ENCODE assay signal across 29 cellular contexts in the genomic region with DNA sequence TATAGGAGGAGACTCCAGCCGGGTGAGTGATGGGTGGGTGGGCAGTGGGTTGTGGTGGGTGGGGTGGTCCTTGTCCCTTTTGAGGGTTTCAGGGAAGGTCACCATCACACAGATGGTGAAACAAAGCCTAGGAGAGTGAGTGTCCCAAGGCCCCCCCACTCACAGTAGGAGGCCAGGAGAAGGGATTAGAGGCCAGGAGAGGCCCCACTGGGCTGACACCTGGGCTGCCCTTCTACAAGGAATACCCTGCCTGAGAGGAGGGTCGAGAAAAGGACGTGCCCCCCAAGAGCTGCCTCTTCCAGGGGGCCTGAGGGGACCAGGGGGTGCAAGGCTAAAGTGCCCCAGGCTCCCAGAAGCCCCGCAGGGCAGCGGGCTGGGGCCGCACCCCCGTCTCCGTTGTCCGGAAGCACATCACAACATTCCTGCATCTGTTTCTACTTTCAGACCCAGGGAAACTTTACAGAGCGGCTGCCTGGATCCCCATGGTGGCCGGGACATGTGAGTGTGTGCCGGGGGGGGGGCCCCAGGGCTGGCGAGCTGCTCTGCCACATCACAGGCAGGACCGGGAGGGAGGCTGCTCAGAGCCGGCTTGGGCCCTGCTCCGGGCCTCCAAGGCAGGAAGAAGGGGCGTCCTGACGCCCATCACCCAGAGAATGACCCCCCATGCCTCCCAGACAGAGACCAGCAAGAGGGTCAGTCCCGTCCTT.
A peak's percentile ranks its signal among the peaks of the same experiment; 100 is the strongest.
DNase-seq lines count a peak whose midpoint lies in the region; ATAC-seq and TF ChIP-seq lines count a peak whose summit lies in the region.
"Had no signal": no experiment of that assay in that cellular context is flagged by ENCODE, and none has a peak within 500 bp of the region (broad histone marks: within the 10 kb centered on the region; RNA-seq: fewer than 3 reads in every experiment).

No MANE protein-coding gene starts in this region.

- 75% methylated on average over 19 of the region's 19 CpGs for WGBS in mesenchymal stem cell

- in situ Hi-C loops in astrocyte of the spinal cord (cut with HindIII; ENCODE audit: low sequenced_read_pairs) = no loop called here

- H2AFZ ChIP-seq in mesenchymal stem cell (ENCODE audit: low read depth, low read length) = no peak overlapping the region
- H2AFZ ChIP-seq: PC-9 had no signal

- no peak overlapping the region for H3K27ac Mint-ChIP-seq in stimulated activated effector memory CD8-positive, alpha-beta T cell treated with anti-CD3 and anti-CD28 coated beads, Interleukin-12 subunit alpha, Interleukin-12 subunit beta, amount 100 ng/mL, for 72 hours
- H3K27ac Mint-ChIP-seq: activated B cell treated with CpG ODN at 0.5 μM for 24 hours; activated naive CD4-positive, alpha-beta T cell treated with anti-CD3 and anti-CD28 coated beads for 36 hours; CD14-positive monocyte; IgD-negative memory B cell; memory B cell had no signal

- H4K91ac ChIP-seq in mesenchymal stem cell (ENCODE audit: low read length) = no peak overlapping the region

- H3K9ac ChIP-seq in mesenchymal stem cell (ENCODE audit: low read length) = peak overlapping the region; percentile 86

- no peak overlapping the region for H2BK120ac ChIP-seq in mesenchymal stem cell (ENCODE audit: low read depth, low read length)

- no peak overlapping the region for H3K4me2 ChIP-seq in mesenchymal stem cell (ENCODE audit: low read length, poor library complexity, severe bottlenecking)
- H3K4me2 ChIP-seq: PC-9 had no signal

- H2BK12ac ChIP-seq in mesenchymal stem cell (ENCODE audit: low read length in 2 of 2) = no peak overlapping the region

- H3K36me3 ChIP-seq in mesenchymal stem cell (ENCODE audit: control insufficient read depth in 1 of 2, insufficient read depth in 2 of 2, low read depth in 1 of 2, low read length in 2 of 2) = peaks cover 0 to 11% of the 10 kb centered on the region in 2 experiments
- H3K36me3 ChIP-seq: prostate gland, stomach had no signal

- peaks cover 8% of the 10 kb centered on the region for H3K4me1 ChIP-seq in mesenchymal stem cell (ENCODE audit: control insufficient read depth, insufficient read depth, low read depth, low read length)
- H3K4me1 ChIP-seq: prostate gland had no signal

- no peak overlapping the region for H3K14ac ChIP-seq in mesenchymal stem cell (ENCODE audit: low read length in 2 of 2)

- H3K9me3 Mint-ChIP-seq in stimulated activated effector memory CD8-positive, alpha-beta T cell treated with anti-CD3 and anti-CD28 coated beads, Interleukin-12 subunit alpha, Interleukin-12 subunit beta, amount 100 ng/mL, for 72 hours = no peaks in the 10 kb centered on the region
- H3K9me3 Mint-ChIP-seq: activated B cell treated with CpG ODN at 0.5 μM for 24 hours; activated naive CD4-positive, alpha-beta T cell treated with anti-CD3 and anti-CD28 coated beads for 36 hours; IgD-negative memory B cell; memory B cell had no signal

- H3K4me3 ChIP-seq in astrocyte of the spinal cord (ENCODE audit: low read depth, low read length) (no peak overlapping the region), mesenchymal stem cell (ENCODE audit: insufficient read depth in 1 of 2, low read depth in 1 of 2, low read length in 2 of 2) (peak overlapping the region in 1 of 2 experiments; percentile 24)
- H3K4me3 ChIP-seq: PC-9, prostate gland, stomach, tibial artery had no signal

- H3K27ac ChIP-seq in mesenchymal stem cell (ENCODE audit: low read length, poor library complexity, severe bottlenecking) = no peak overlapping the region
- H3K27ac ChIP-seq: PC-9, prostate gland, stomach, tibial artery had no signal

- H4K8ac ChIP-seq in mesenchymal stem cell (ENCODE audit: low read length) = no peak overlapping the region

- intact Hi-C loops in Right ventricle myocardium inferior (cut with DNase I) = no loop called here

- no peak for TF ChIP-seq CTCF in astrocyte of the spinal cord (IDR thresholded peaks at IDR 0.05; ENCODE audit: low read depth, low read length)

- H3K4me1 Mint-ChIP-seq in stimulated activated effector memory CD8-positive, alpha-beta T cell treated with anti-CD3 and anti-CD28 coated beads, Interleukin-12 subunit alpha, Interleukin-12 subunit beta, amount 100 ng/mL, for 72 hours = no peaks in the 10 kb centered on the region
- H3K4me1 Mint-ChIP-seq: activated B cell treated with CpG ODN at 0.5 μM for 24 hours, CD14-positive monocyte, IgD-negative memory B cell had no signal

- H3K4ac ChIP-seq in mesenchymal stem cell (ENCODE audit: low read depth in 1 of 2, low read length in 2 of 2) = no peak overlapping the region

- no peaks in the 10 kb centered on the region for H3K36me3 Mint-ChIP-seq in stimulated activated effector memory CD8-positive, alpha-beta T cell treated with anti-CD3 and anti-CD28 coated beads, Interleukin-12 subunit alpha, Interleukin-12 subunit beta, amount 100 ng/mL, for 72 hours
- H3K36me3 Mint-ChIP-seq: CD14-positive monocyte, IgD-negative memory B cell had no signal

- ATAC-seq in Right ventricle myocardium inferior = no peak
- ATAC-seq in stimulated activated effector memory CD8-positive, alpha-beta T cell treated with anti-CD3 and anti-CD28 coated beads, Interleukin-12 subunit alpha, Interleukin-12 subunit beta, amount 100 ng/mL, for 72 hours = no peak
- ATAC-seq: left lobe of liver had no signal

- H3K23ac ChIP-seq in mesenchymal stem cell (ENCODE audit: low read length in 2 of 2) = no peak overlapping the region

- no peaks in the 10 kb centered on the region for H3K79me1 ChIP-seq in mesenchymal stem cell (replicated peaks; ENCODE audit: low read length, poor library complexity, severe bottlenecking)

- H3K9me3 ChIP-seq in mesenchymal stem cell (ENCODE audit: control insufficient read depth, low read length) = no peaks in the 10 kb centered on the region
- H3K9me3 ChIP-seq: prostate gland, stomach, tibial artery had no signal

- peaks cover 0 to 47% of the 10 kb centered on the region in 2 experiments for H3K27me3 ChIP-seq in mesenchymal stem cell (ENCODE audit: control insufficient read depth in 1 of 2, insufficient read depth in 1 of 2, low read length in 2 of 2)
- H3K27me3 ChIP-seq: stomach, tibial artery had no signal

- H2AK5ac ChIP-seq in mesenchymal stem cell (ENCODE audit: low read length, severe bottlenecking) = no peak overlapping the region

- no peak overlapping the region for H2BK15ac ChIP-seq in mesenchymal stem cell (ENCODE audit: low read depth, poor library complexity, severe bottlenecking)

- H3K18ac ChIP-seq in mesenchymal stem cell (ENCODE audit: low read depth in 1 of 2, low read length in 2 of 2) = no peak overlapping the region

- no peak overlapping the region for H2BK5ac ChIP-seq in mesenchymal stem cell (ENCODE audit: low read depth, low read length, poor library complexity, severe bottlenecking)

- no peak overlapping the region for H3K4me3 Mint-ChIP-seq in stimulated activated effector memory CD8-positive, alpha-beta T cell treated with anti-CD3 and anti-CD28 coated beads, Interleukin-12 subunit alpha, Interleukin-12 subunit beta, amount 100 ng/mL, for 72 hours
- H3K4me3 Mint-ChIP-seq: activated B cell treated with CpG ODN at 0.5 μM for 24 hours; activated naive CD4-positive, alpha-beta T cell treated with anti-CD3 and anti-CD28 coated beads for 36 hours; CD14-positive monocyte; IgD-negative memory B cell; memory B cell had no signal

- DNase-seq in AG08396 (ENCODE audit: low spot score) (peak; percentile 63), GM04504 (ENCODE audit: low read depth) (peak; percentile 83), astrocyte of the spinal cord (ENCODE audit: low read depth, low spot score) (peak; percentile 53), mesenchymal stem cell (no peak), Right ventricle myocardium inferior (ENCODE audit: missing footprints) (no peak), DMS53 treated with DMSO at 0.1 percent for 48 hours (lab: John Stamatoyannopoulos, UW; ENCODE audit: unreplicated experiment) (no peak)
- DNase-seq in activated CD4-positive, CD25-positive, alpha-beta regulatory T cell (lab: John Stamatoyannopoulos, UW) = no peak
- DNase-seq in stimulated activated effector memory CD8-positive, alpha-beta T cell treated with anti-CD3 and anti-CD28 coated beads, Interleukin-12 subunit alpha, Interleukin-12 subunit beta, amount 100 ng/mL, for 72 hours (ENCODE audit: low spot score in 2 of 2) = no peak
- DNase-seq: activated B cell treated with CpG ODN at 0.5 μM for 24 hours; activated CD4-positive, alpha-beta T cell treated with anti-CD3 and anti-CD28 coated beads, Interleukin-2, amount 50 U/mL, for 48 hours; activated naive CD4-positive, alpha-beta T cell treated with anti-CD3 and anti-CD28 coated beads for 36 hours; amniotic stem cell; Calu3; effector CD8-positive, alpha-beta T cell; GOT3; NCI-H187; NCI-H2171 treated with DMSO at 0.1 percent for 48 hours; NCI-H510A treated with DMSO at 0.1 percent for 48 hours; NK-92 treated with Interleukin-12 subunit alpha and Interleukin-12 subunit beta, amount 100 ng/mL, for 24 hours; PC-9; stimulated activated CD4-positive, alpha-beta T cell treated with anti-CD3 and anti-CD28 coated beads, Interleukin-1b, Interleukin-23, amount 100 ng/mL, for 48 hours; stimulated activated CD8-positive, alpha-beta memory T cell treated with anti-CD3 and anti-CD28 coated beads, Interleukin-4, amount 100 ng/mL, for 48 hours; stomach; tibial artery had no signal

Comparison
In these comparisons a context has a peak if more than half of its experiments do, and no peak if none do; other contexts are left out.
1. DNase-seq: peak in AG08396 (single experiment), GM04504 (single experiment) and astrocyte of the spinal cord (single experiment); none in mesenchymal stem cell (single experiment), Right ventricle myocardium inferior (single experiment), DMS53 treated with DMSO at 0.1 percent for 48 hours (single experiment), activated CD4-positive, CD25-positive, alpha-beta regulatory T cell (0 of 4) and stimulated activated effector memory CD8-positive, alpha-beta T cell treated with anti-CD3 and anti-CD28 coated beads, Interleukin-12 subunit alpha, Interleukin-12 subunit beta, amount 100 ng/mL, for 72 hours (0 of 2).